1 cellular context compared by ENCODE assay signal in genomic region chr19:34173145-34173956, GRCh38.
TF ChIP-seq lines count a peak whose summit lies in the region.

No MANE protein-coding gene starts in this region.

TF ChIP-seq in WTC11, 78 proteins besides CTCF, POLR2A, EP300 and RAD21 (continued from another document):
- TF ChIP-seq MYBL2 (CRISPR knock-in tag; IDR thresholded peaks at IDR 0.05) (no peak), PREB (CRISPR knock-in tag; IDR thresholded peaks at IDR 0.05; ENCODE audit: borderline replicate concordance) (no peak), ZMAT4 (CRISPR knock-in tag; IDR thresholded peaks at IDR 0.05) (no peak), USF2 (CRISPR knock-in tag; IDR thresholded peaks at IDR 0.05) (no peak), ESRRA (CRISPR knock-in tag; IDR thresholded peaks at IDR 0.05; ENCODE audit: borderline replicate concordance) (no peak), ATF1 (CRISPR knock-in tag; IDR thresholded peaks at IDR 0.05) (no peak), KAT7 (CRISPR knock-in tag; IDR thresholded peaks at IDR 0.05; ENCODE audit: borderline replicate concordance) (no peak), E2F5 (CRISPR knock-in tag; IDR thresholded peaks at IDR 0.05) (no peak), CDX4 (CRISPR knock-in tag; IDR thresholded peaks at IDR 0.05; ENCODE audit: borderline replicate concordance) (no peak)
